ENCODE assay signal across 12 cellular contexts in the genomic region with DNA sequence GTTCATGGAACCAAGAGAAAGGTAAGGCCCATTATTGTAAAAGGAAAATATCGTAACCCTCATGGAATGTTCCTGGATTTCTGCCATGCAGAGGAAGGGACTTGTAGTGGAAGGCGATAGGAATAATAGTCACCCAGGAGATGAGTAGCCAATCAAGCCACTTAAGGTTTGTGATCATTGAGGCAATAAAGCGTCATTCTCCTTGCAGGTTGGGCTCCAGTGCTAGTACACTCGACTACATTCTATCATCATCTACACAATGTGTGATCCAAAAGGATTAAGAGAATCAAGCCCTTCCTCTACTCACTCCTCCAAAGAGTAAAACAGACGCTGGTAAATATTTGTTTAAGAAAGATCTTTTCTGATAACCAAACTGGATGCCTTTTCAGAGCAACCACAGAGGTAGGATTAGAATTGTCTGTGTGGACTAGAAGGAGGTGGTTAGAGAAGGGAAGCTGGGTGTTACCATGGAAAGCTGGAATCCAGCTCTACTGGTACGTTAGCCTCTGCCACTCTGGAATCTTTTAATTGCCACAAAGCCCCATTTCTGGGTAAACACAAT.
DNase-seq lines count a peak whose midpoint lies in the region; ATAC-seq and TF ChIP-seq lines count a peak whose summit lies in the region.
"Had no signal": no experiment of that assay in that cellular context is flagged by ENCODE, and none has a peak within 500 bp of the region (broad histone marks: within the 10 kb centered on the region; RNA-seq: fewer than 3 reads in every experiment).

No MANE protein-coding gene starts in this region.

- no peaks in the 10 kb centered on the region for H3K27me3 Mint-ChIP-seq in endodermal cell (ENCODE audit: insufficient read depth)
- H3K27me3 Mint-ChIP-seq in activated T-helper 17 cell treated with anti-CD3 and anti-CD28 coated beads, Interleukin-2, amount 50 U/mL, for 72 hours, result no peaks in the 10 kb centered on the region

- no peak overlapping the region for H2BK15ac ChIP-seq in neuronal stem cell (ENCODE audit: low read length)

- H3K23ac ChIP-seq in neuronal stem cell (ENCODE audit: low read depth, low read length, poor library complexity), result no peak overlapping the region

- H4K91ac ChIP-seq in neuronal stem cell (ENCODE audit: low read depth, low read length, poor library complexity), result no peak overlapping the region

- peak; percentile 63 for DNase-seq in ELF-1 (ENCODE audit: low read depth, low spot score)
- peak; percentile 25 for DNase-seq in NCI-H526 treated with DMSO at 0.1 percent for 48 hours (lab: John Stamatoyannopoulos, UW)
- no peak for DNase-seq in endodermal cell
- peak; percentile 39 for DNase-seq in neuronal stem cell (ENCODE audit: low spot score)
- DNase-seq in UCSD-AML1 (lab: John Stamatoyannopoulos, UW; ENCODE audit: unreplicated experiment), result no peak
- DNase-seq in stimulated activated CD4-positive, alpha-beta T cell treated with anti-CD3 and anti-CD28 coated beads, Interleukin-4, amount 100 ng/mL, for 4 hours, result no peak
- DNase-seq: adrenal gland, NCI-H2081 had no signal

- no peak for ATAC-seq in activated T-helper 17 cell treated with anti-CD3 and anti-CD28 coated beads, Interleukin-2, amount 50 U/mL, for 72 hours (replicated peaks)
- ATAC-seq in HG03159 (IDR thresholded peaks at IDR 0.05; ENCODE audit: unreplicated experiment), result no peak
- ATAC-seq: HCT116 had no signal

- no peak overlapping the region for H2BK12ac ChIP-seq in neuronal stem cell (ENCODE audit: low read length)

- H3K36me3 ChIP-seq in endodermal cell (ENCODE audit: control insufficient read depth, insufficient read depth, low read length) (no peaks in the 10 kb centered on the region), neuronal stem cell (replicated peaks in 1 of 2; ENCODE audit: control insufficient read depth in 2 of 2, insufficient read depth in 2 of 2, low read length in 2 of 2) (no peaks in the 10 kb centered on the region)
- H3K36me3 ChIP-seq: adrenal gland had no signal

- no peak overlapping the region for H3K4me3 Mint-ChIP-seq in endodermal cell
- no peak overlapping the region for H3K4me3 Mint-ChIP-seq in activated T-helper 17 cell treated with anti-CD3 and anti-CD28 coated beads, Interleukin-2, amount 50 U/mL, for 72 hours

- no peak overlapping the region for H3K14ac ChIP-seq in neuronal stem cell (ENCODE audit: low read length)

- 43 to 83% methylated on average over 1 to 6 of the region's 6 CpGs for WGBS in endodermal cell (ENCODE audit: insufficient coverage in 1 of 2, insufficient read length in 1 of 2), 2 experiments
- WGBS in neuronal stem cell (ENCODE audit: extremely low coverage in 2 of 2, insufficient read length in 2 of 2, insufficient replicate concordance in 1 of 2), 2 donors, result no CpG with 5 or more reads among the region's 6 CpGs

- H2AK5ac ChIP-seq in neuronal stem cell (ENCODE audit: low read depth, low read length), result no peak overlapping the region

- H3K4me1 Mint-ChIP-seq in endodermal cell, result peaks cover 16% of the 10 kb centered on the region
- no peaks in the 10 kb centered on the region for H3K4me1 Mint-ChIP-seq in activated T-helper 17 cell treated with anti-CD3 and anti-CD28 coated beads, Interleukin-2, amount 50 U/mL, for 72 hours

- H3K4me3 ChIP-seq in endodermal cell (ENCODE audit: low read length) (no peak overlapping the region), neuronal stem cell (ENCODE audit: low read length in 2 of 2) (no peak overlapping the region)
- H3K4me3 ChIP-seq: adrenal gland had no signal

- H2AFZ ChIP-seq in neuronal stem cell (ENCODE audit: low read length), result peak overlapping the region; percentile 58

- peak overlapping the region; percentile 64 for H3K27ac Mint-ChIP-seq in endodermal cell
- H3K27ac Mint-ChIP-seq in activated T-helper 17 cell treated with anti-CD3 and anti-CD28 coated beads, Interleukin-2, amount 50 U/mL, for 72 hours, result no peak overlapping the region

- H2BK5ac ChIP-seq in neuronal stem cell (ENCODE audit: low read length), result no peak overlapping the region

- H3K27me3 ChIP-seq in endodermal cell (ENCODE audit: control insufficient read depth, insufficient read depth, low read length, poor library complexity, severe bottlenecking) (no peaks in the 10 kb centered on the region), neuronal stem cell (ENCODE audit: control insufficient read depth in 3 of 3, insufficient read depth in 3 of 3, low read depth in 1 of 3, low read length in 3 of 3) (no peaks in the 10 kb centered on the region)
- H3K27me3 ChIP-seq: adrenal gland had no signal

- H3K27ac ChIP-seq in endodermal cell (ENCODE audit: low read depth, low read length) (no peak overlapping the region), neuronal stem cell (replicated peaks; ENCODE audit: low read length) (peak overlapping the region; percentile 88)
- H3K27ac ChIP-seq: adrenal gland, HL-60 had no signal

- H3K4me1 ChIP-seq in endodermal cell (ENCODE audit: control insufficient read depth, insufficient read depth, low read length) (peaks cover 3% of the 10 kb centered on the region), neuronal stem cell (ENCODE audit: control insufficient read depth in 2 of 2, insufficient read depth in 1 of 2, low read depth in 1 of 2, low read length in 2 of 2) (peaks cover 0 to 6% of the 10 kb centered on the region in 2 donors)
- H3K4me1 ChIP-seq: adrenal gland had no signal

- H3K18ac ChIP-seq in neuronal stem cell (ENCODE audit: low read length), result no peak overlapping the region

- no peak overlapping the region for H2BK120ac ChIP-seq in neuronal stem cell (ENCODE audit: low read depth, low read length)

- H3K9me3 Mint-ChIP-seq in endodermal cell, result no peaks in the 10 kb centered on the region
- peaks cover 6% of the 10 kb centered on the region for H3K9me3 Mint-ChIP-seq in activated T-helper 17 cell treated with anti-CD3 and anti-CD28 coated beads, Interleukin-2, amount 50 U/mL, for 72 hours

- H3K4ac ChIP-seq in neuronal stem cell (ENCODE audit: low read length), result no peak overlapping the region

- no peak overlapping the region for H4K8ac ChIP-seq in neuronal stem cell (ENCODE audit: low read depth, low read length)

- peaks cover 5% of the 10 kb centered on the region for H3K9me3 ChIP-seq in endodermal cell (ENCODE audit: control insufficient read depth, low read length)
- H3K9me3 ChIP-seq in neuronal stem cell (replicated peaks in 1 of 2; ENCODE audit: control insufficient read depth in 2 of 2, insufficient read depth in 1 of 2, low read depth in 1 of 2, low read length in 2 of 2), result no peaks in the 10 kb centered on the region
- H3K9me3 ChIP-seq: adrenal gland had no signal

- no peaks in the 10 kb centered on the region for H3K36me3 Mint-ChIP-seq in endodermal cell (ENCODE audit: low read depth)
- H3K36me3 Mint-ChIP-seq in activated T-helper 17 cell treated with anti-CD3 and anti-CD28 coated beads, Interleukin-2, amount 50 U/mL, for 72 hours (ENCODE audit: low read depth), result no peaks in the 10 kb centered on the region

- H3K9ac ChIP-seq in endodermal cell (ENCODE audit: extremely low read depth, low read length, poor library complexity, severe bottlenecking), result no peak overlapping the region
- H3K9ac ChIP-seq in neuronal stem cell (ENCODE audit: low read depth, low read length, poor library complexity), result no peak overlapping the region

- no peak overlapping the region for H3K4me2 ChIP-seq in neuronal stem cell (ENCODE audit: insufficient read depth, low read length, poor library complexity, severe bottlenecking)

- TF ChIP-seq CTCF in endodermal cell (conservative IDR thresholded peaks at IDR 0.05), result no peak

- H3K79me1 ChIP-seq in neuronal stem cell (ENCODE audit: low read depth, low read length), result no peaks in the 10 kb centered on the region

Comparison
In these comparisons a context has a peak if more than half of its experiments do, and no peak if none do; other contexts are left out.
1. DNase-seq: peak in ELF-1 (single experiment), NCI-H526 treated with DMSO at 0.1 percent for 48 hours (single experiment) and neuronal stem cell (single experiment); none in endodermal cell (single experiment), UCSD-AML1 (single experiment) and stimulated activated CD4-positive, alpha-beta T cell treated with anti-CD3 and anti-CD28 coated beads, Interleukin-4, amount 100 ng/mL, for 4 hours (0 of 2).